9 cellular contexts compared by ENCODE assay signal in the genomic region with DNA sequence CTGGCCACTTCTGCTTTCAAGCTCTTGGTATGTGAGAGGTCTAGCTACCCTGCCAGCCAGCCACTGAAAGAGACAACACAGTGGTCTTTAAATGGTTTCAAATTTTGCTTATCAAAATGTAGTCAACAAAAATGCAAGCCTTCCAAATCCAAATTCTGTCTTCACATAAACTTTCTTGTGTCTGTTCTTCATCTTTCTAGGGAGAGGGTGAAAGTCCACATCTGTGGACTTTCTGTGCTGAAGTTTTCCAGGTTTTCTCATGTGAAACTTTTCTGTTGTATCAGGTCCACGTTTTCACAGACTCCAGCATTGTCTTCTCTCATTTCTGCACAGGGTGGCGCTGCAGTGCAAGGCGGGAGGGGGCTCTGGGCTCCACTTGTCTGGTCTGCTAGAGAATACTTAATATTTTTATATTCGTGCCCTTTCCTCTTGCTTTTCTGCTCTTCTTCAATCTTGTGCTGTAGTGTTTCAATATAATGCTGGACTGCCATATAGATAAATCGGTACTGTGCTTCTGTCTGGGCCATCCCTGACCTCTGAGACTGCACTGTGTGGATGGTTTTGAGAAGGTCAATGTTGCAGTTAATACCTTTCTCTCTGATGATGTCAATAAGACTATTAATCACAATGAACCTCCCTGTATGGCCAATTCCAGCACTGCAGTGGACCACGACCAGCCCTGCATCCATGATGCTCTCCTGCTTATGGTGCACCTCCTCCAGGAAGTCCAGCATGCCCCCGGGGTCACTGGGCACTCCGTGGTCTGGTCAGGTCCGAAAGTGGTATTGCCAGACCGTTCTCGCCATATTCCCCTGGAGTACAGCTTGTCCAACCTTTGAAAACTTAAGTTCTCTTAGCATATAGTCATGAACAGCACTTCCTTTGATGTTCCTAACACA.
DNase-seq lines count a peak whose midpoint lies in the region; ATAC-seq, FAIRE-seq and TF ChIP-seq lines count a peak whose summit lies in the region.
"Had no signal": no experiment of that assay in that cellular context is flagged by ENCODE, and none has a peak within 500 bp of the region (broad histone marks: within the 10 kb centered on the region; RNA-seq: fewer than 3 reads in every experiment).

No MANE protein-coding gene starts in this region.

- no peak for TF ChIP-seq EP300 in HepG2 (IDR thresholded peaks at IDR 0.05; ENCODE audit: low read depth in 2 of 2, low read length in 2 of 2)
- no peak for TF ChIP-seq EP300 in HepG2 (CRISPR knock-in tag; IDR thresholded peaks at IDR 0.05; ENCODE audit: borderline replicate concordance)

- peak; percentile 97 for TF ChIP-seq RAD21 in HepG2 (CRISPR knock-in tag; IDR thresholded peaks at IDR 0.05)

- in situ Hi-C loops in HepG2 (cut with HindIII; ENCODE audit: extremely low pct_ligation_motif_present, low pct_unique_long_range_greater_than_20kb), result loop anchor here (5.0 to 10.0 kb wide), 4 partner anchors 102 to 399 kb away; partner anchors contain the start of genes PERP and TNFAIP3

- BruUV-seq in HepG2 (replicated peaks; lab: Mats Ljungman, UMichigan), result no TSS peak

- TF ChIP-seq POLR2A in HepG2 (IDR thresholded peaks at IDR 0.05; ENCODE audit: insufficient read depth in 1 of 2, low read depth in 2 of 2, low read length in 2 of 2), result no peak

- H3K4me2 ChIP-seq in HepG2 (ENCODE audit: low read depth, low read length), result peak overlapping the region; percentile 52

- H3K9ac ChIP-seq in HepG2 (ENCODE audit: insufficient read depth, low read depth, low read length), result 0 out of 2 replicates have a peak overlapping the region, but pooled peaks have one; percentile 32

- no peaks in the 10 kb centered on the region for H3K79me2 ChIP-seq in HepG2 (ENCODE audit: insufficient read depth, low read length)

- ATAC-seq in GM19023 (IDR thresholded peaks at IDR 0.05; ENCODE audit: unreplicated experiment) (peak; percentile 38), HepG2 (peak; percentile 80)
- peak; percentile 37 to 46 for ATAC-seq in activated CD4-positive, CD25-positive, alpha-beta regulatory T cell treated with anti-CD3 and anti-CD28 coated beads, Interleukin-2, amount 50 U/mL, for 24 hours

- peak; percentile 94 for TF ChIP-seq CTCF in HepG2 (CRISPR knock-in tag; IDR thresholded peaks at IDR 0.05)

- no peaks in the 10 kb centered on the region for H3K27me3 ChIP-seq in HepG2 (ENCODE audit: control insufficient read depth in 1 of 2, insufficient read depth in 2 of 2, low read length in 2 of 2)

- FAIRE-seq in HepG2 (lab: Jason Lieb, UNC), result no peak

- no peaks in the 10 kb centered on the region for H4K20me1 ChIP-seq in HepG2 (ENCODE audit: insufficient read depth, low read length)

- POLR2A ChIA-PET in HepG2 (lab: Yijun Ruan, JAX), result interaction anchor here (1.1 to 1.7 kb wide), 5 partner anchors 8 to 239 kb away, joined by 3 to 11 read pairs (median 4); partner anchors contain the start of gene TNFAIP3

- CTCF ChIA-PET in HepG2 (lab: Yijun Ruan, JAX; ENCODE audit: low intra/inter-chr PET ratio, low total read pairs), result interaction anchor here (0.7 to 5.2 kb wide), 7 partner anchors 162 to 302 kb away, joined by 3 to 102 read pairs (median 7); partner anchors contain the start of gene TNFAIP3

- intact Hi-C loops in HepG2 (cut with micrococcal nuclease; ENCODE audit: unreplicated experiment), result loop anchor here (1.0 to 10.0 kb wide), 6 partner anchors 235 to 433 kb away; no protein-coding TSS in a partner anchor

- 31% methylated on average over 11 of the region's 11 CpGs for WGBS in HepG2 (ENCODE audit: low lambda C conversion rate)

- peak overlapping the region; percentile 62 for H3K27ac ChIP-seq in HepG2 (ENCODE audit: extremely low read length, insufficient read depth, low read length)

- H3K4me1 ChIP-seq in HepG2 (ENCODE audit: insufficient read depth, low read length), result peaks cover 89% of the 10 kb centered on the region

- H3K9me3 ChIP-seq in HepG2 (ENCODE audit: low read length), result 0 out of 2 replicates have a peak, but pooled peaks cover 4% of the 10 kb centered on the region

- H3K36me3 ChIP-seq in HepG2 (replicated peaks in 1 of 2; ENCODE audit: control insufficient read depth in 1 of 2, insufficient read depth in 2 of 2, low read length in 2 of 2), result no peaks in the 10 kb centered on the region

- peak overlapping the region in 2 of 3 experiments; percentile 9 to 14; a peak in 2 of 6 replicates for H3K4me3 ChIP-seq in HepG2 (replicated peaks in 1 of 3; ENCODE audit: insufficient read depth in 1 of 3, low read depth in 2 of 3, low read length in 3 of 3)
- H3K4me3 ChIP-seq: skin epidermis had no signal

- DNase-seq in AG08395 (ENCODE audit: low spot score) (peak; percentile 71), NCI-H146 treated with DMSO at 0.1 percent for 48 hours (lab: John Stamatoyannopoulos, UW; ENCODE audit: unreplicated experiment) (peak; percentile 22), HepG2 (ENCODE audit: low spot score) (peak; percentile 71), NCI-H510A (lab: John Stamatoyannopoulos, UW) (no peak)
- DNase-seq in central memory CD4-positive, alpha-beta T cell, result peak; percentile 63
- DNase-seq in stimulated activated CD8-positive, alpha-beta memory T cell treated with anti-CD3 and anti-CD28 coated beads, Interleukin-12 subunit alpha, Interleukin-12 subunit beta, amount 100 ng/mL, for 4 hours (ENCODE audit: low read depth), result peak; percentile 22

- H2AFZ ChIP-seq in HepG2 (ENCODE audit: low read length), result no peak overlapping the region

TF ChIP-seq in HepG2, 621 proteins besides CTCF, POLR2A, EP300 and RAD21 (continues in another document):
- TF ChIP-seq, protein P1, sequence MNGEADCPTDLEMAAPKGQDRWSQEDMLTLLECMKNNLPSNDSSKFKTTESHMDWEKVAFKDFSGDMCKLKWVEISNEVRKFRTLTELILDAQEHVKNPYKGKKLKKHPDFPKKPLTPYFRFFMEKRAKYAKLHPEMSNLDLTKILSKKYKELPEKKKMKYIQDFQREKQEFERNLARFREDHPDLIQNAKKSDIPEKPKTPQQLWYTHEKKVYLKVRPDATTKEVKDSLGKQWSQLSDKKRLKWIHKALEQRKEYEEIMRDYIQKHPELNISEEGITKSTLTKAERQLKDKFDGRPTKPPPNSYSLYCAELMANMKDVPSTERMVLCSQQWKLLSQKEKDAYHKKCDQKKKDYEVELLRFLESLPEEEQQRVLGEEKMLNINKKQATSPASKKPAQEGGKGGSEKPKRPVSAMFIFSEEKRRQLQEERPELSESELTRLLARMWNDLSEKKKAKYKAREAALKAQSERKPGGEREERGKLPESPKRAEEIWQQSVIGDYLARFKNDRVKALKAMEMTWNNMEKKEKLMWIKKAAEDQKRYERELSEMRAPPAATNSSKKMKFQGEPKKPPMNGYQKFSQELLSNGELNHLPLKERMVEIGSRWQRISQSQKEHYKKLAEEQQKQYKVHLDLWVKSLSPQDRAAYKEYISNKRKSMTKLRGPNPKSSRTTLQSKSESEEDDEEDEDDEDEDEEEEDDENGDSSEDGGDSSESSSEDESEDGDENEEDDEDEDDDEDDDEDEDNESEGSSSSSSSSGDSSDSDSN (CRISPR knock-in tag; IDR thresholded peaks at IDR 0.05), result no peak
- TF ChIP-seq KLF15 (CRISPR knock-in tag; IDR thresholded peaks at IDR 0.05; ENCODE audit: borderline replicate concordance) (no peak), TGIF2 (CRISPR knock-in tag; IDR thresholded peaks at IDR 0.05) (no peak; the same call in 1 of the 2 replicates), ZNF33B (CRISPR knock-in tag; IDR thresholded peaks at IDR 0.05) (no peak), MAFG (CRISPR knock-in tag; IDR thresholded peaks at IDR 0.05) (no peak), ZNF441 (CRISPR knock-in tag; IDR thresholded peaks at IDR 0.05; ENCODE audit: borderline replicate concordance) (no peak), KDM2A (CRISPR knock-in tag; IDR thresholded peaks at IDR 0.05; ENCODE audit: borderline replicate concordance, low read depth) (peak; percentile 24; the same call in 1 of the 2 replicates), ZSCAN9 (CRISPR knock-in tag; IDR thresholded peaks at IDR 0.05; ENCODE audit: borderline replicate concordance) (peak; percentile 56; the same call in 1 of the 2 replicates), NR1H2 (CRISPR knock-in tag; IDR thresholded peaks at IDR 0.05; ENCODE audit: borderline replicate concordance, low read depth) (no peak), ATF4 (CRISPR knock-in tag; IDR thresholded peaks at IDR 0.05) (no peak), ZNF570 (CRISPR knock-in tag; IDR thresholded peaks at IDR 0.05; ENCODE audit: borderline replicate concordance) (no peak), RORA (CRISPR knock-in tag; IDR thresholded peaks at IDR 0.05) (no peak), RARA (CRISPR knock-in tag; IDR thresholded peaks at IDR 0.05) (0 out of 2 replicates have a peak, but pooled peaks have one; percentile 33), SNRNP70 (IDR thresholded peaks at IDR 0.05; ENCODE audit: low read depth, low read length) (no peak)
- TF ChIP-seq, protein P2, sequence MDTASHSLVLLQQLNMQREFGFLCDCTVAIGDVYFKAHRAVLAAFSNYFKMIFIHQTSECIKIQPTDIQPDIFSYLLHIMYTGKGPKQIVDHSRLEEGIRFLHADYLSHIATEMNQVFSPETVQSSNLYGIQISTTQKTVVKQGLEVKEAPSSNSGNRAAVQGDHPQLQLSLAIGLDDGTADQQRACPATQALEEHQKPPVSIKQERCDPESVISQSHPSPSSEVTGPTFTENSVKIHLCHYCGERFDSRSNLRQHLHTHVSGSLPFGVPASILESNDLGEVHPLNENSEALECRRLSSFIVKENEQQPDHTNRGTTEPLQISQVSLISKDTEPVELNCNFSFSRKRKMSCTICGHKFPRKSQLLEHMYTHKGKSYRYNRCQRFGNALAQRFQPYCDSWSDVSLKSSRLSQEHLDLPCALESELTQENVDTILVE (CRISPR knock-in tag; IDR thresholded peaks at IDR 0.05), result no peak
- TF ChIP-seq, protein P3, sequence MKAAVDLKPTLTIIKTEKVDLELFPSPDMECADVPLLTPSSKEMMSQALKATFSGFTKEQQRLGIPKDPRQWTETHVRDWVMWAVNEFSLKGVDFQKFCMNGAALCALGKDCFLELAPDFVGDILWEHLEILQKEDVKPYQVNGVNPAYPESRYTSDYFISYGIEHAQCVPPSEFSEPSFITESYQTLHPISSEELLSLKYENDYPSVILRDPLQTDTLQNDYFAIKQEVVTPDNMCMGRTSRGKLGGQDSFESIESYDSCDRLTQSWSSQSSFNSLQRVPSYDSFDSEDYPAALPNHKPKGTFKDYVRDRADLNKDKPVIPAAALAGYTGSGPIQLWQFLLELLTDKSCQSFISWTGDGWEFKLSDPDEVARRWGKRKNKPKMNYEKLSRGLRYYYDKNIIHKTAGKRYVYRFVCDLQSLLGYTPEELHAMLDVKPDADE (CRISPR knock-in tag; IDR thresholded peaks at IDR 0.05), result no peak
